Comparison of ENCODE assay signal across 1 cellular context in the genomic region with DNA sequence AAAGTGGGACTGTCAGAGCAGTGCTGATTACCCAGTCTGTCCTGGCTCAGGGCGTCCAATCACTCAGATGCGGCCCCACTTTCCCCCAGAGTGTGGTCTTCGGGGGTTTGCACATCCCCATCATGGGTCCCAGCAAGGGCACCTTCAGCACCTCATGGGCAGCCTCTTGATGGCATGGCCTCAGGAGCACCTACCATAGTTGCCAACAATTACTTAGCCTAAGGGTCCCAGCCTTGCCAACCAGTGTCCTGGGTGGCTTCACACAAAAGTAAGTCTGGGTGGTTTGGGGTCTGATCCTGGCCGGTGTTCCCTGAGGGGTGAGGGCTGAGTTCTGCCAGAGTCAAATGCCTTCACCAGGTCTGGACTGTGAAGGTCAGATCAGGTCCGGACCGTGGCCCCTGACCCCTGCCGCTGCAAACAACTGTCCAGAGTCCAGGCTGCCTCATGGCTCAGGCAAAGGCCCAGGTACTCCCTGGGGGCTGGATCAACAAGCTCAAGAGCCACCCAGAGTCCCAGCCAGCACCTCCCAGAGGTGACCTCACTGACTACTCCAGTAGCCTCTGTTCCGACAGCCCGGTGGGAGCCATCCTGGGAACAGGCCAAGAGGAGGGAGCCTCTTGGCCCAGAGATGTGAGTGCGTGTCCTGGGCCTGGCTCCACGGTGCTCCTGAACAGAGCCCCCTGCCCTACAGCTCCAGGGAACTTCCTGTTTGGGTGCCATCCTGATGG.
TF ChIP-seq lines count a peak whose summit lies in the region.

No MANE protein-coding gene starts in this region.

TF ChIP-seq in liver, 16 proteins besides CTCF, POLR2A, EP300 and RAD21 (continued from another document):
- TF ChIP-seq, protein P1, sequence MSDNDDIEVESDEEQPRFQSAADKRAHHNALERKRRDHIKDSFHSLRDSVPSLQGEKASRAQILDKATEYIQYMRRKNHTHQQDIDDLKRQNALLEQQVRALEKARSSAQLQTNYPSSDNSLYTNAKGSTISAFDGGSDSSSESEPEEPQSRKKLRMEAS (IDR thresholded peaks at IDR 0.05) = peak; percentile 95
- TF ChIP-seq NR2F2 (IDR thresholded peaks at IDR 0.05) (peak; percentile 89), FOXA1 (IDR thresholded peaks at IDR 0.05) (no peak), TAF1 (conservative IDR thresholded peaks at IDR 0.05) (no peak)
- TF ChIP-seq, protein P2, sequence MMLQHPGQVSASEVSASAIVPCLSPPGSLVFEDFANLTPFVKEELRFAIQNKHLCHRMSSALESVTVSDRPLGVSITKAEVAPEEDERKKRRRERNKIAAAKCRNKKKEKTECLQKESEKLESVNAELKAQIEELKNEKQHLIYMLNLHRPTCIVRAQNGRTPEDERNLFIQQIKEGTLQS (IDR thresholded peaks at IDR 0.05) = no peak
